In the genomic region with DNA sequence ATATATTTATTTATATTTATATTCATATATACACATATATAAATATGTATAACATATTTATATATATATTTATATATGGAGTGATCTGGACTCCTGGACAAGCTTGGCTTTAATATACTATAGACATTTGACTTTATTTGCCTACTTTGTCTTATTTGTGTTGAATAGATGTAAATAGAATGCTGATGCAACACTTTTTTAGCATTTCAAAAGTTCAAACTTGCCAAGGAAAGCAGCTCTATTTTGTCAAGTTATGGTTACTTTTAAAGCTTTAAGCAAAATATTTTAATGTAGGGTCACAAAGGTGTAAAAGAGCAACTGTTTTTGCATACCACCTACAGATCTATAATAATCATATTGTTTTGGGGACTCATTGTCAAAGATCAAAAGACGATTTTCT, we compare ENCODE assay signal across 26 cellular contexts.
"Had no signal": no experiment of that assay in that cellular context is flagged by ENCODE, and none has a peak within 500 bp of the region (broad histone marks: within the 10 kb centered on the region; RNA-seq: fewer than 3 reads in every experiment).

No MANE protein-coding gene starts in this region.

- H3K9ac ChIP-seq: parathyroid adenoma had no signal

- H3K27ac ChIP-seq: left lung, lower lobe of right lung, neutrophil, parathyroid adenoma, right atrium auricular region, skin epidermis, spleen, suprapubic skin, thoracic aorta, tibial artery, upper lobe of right lung had no signal

- DNase-seq: hypothalamus; immature natural killer cell; kidney; left colon; left lung; lower lobe of right lung; mammary epithelial cell; mesenchymal stem cell; naive thymus-derived CD8-positive, alpha-beta T cell; occipital lobe; spleen; stimulated activated CD4-positive, alpha-beta T cell treated with anti-CD3 and anti-CD28 coated beads, Interleukin-4, amount 100 ng/mL, for 24 hours; stimulated activated naive CD4-positive, alpha-beta T cell; tibial artery; trophoblast cell; upper lobe of right lung had no signal

- FAIRE-seq: islet of Langerhans, urothelium cell line had no signal

- H3K79me2 ChIP-seq: parathyroid adenoma had no signal

- ATAC-seq: left colon; left lung; lower lobe of right lung; naive thymus-derived CD8-positive, alpha-beta T cell; sciatic nerve; stimulated activated effector memory CD8-positive, alpha-beta T cell treated with anti-CD3 and anti-CD28 coated beads, Interleukin-12 subunit alpha, Interleukin-12 subunit beta, amount 100 ng/mL, for 72 hours; upper lobe of right lung had no signal

- H3K9me3 ChIP-seq: lower lobe of right lung, neutrophil, right atrium auricular region, thoracic aorta, tibial artery had no signal

- H3K4me3 ChIP-seq: left lung, lower lobe of right lung, right atrium auricular region, skin epidermis, spleen, suprapubic skin, thoracic aorta, tibial artery, upper lobe of right lung had no signal

- H2AFZ ChIP-seq: parathyroid adenoma had no signal

- H3K27me3 ChIP-seq: left lung, neutrophil, right atrium auricular region, spleen, suprapubic skin, tibial artery, upper lobe of right lung had no signal

- H3K36me3 ChIP-seq: left lung, lower lobe of right lung, neutrophil, right atrium auricular region, spleen, suprapubic skin, thoracic aorta, tibial artery, upper lobe of right lung had no signal

- H3K4me1 ChIP-seq: left lung, lower lobe of right lung, parathyroid adenoma, right atrium auricular region, spleen, suprapubic skin, tibial artery, upper lobe of right lung had no signal
